In the genomic region with DNA sequence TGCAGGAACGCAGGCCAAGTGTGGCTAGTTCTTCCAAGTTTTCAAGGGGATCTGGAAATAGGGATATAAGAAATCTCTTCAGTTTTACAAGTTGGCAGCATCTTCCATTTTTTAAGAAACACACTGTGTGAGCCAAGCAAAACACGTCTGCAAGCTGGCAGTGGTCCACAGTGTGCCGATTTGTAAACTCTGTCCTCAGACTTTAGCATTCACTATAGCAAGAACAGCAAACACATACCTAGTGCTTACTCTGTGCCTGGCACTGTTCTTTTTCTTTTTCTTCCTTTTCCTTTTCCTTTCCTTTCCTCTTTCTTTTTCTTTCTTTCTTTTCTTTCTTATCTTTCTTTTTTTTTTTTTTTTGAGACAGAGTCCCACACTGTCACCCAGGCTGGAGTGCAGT, we compare ENCODE assay signal across 9 cellular contexts. TPM values are rescaled to one million over a fixed set of nuclear protein-coding genes. Genes with fewer than 3 reads are reported as not detected.
A peak's percentile ranks its signal among the peaks of the same experiment; 100 is the strongest.
DNase-seq lines count a peak whose midpoint lies in the region; ATAC-seq and TF ChIP-seq lines count a peak whose summit lies in the region.
"Had no signal": no experiment of that assay in that cellular context is flagged by ENCODE, and none has a peak within 500 bp of the region (broad histone marks: within the 10 kb centered on the region; RNA-seq: fewer than 3 reads in every experiment).

No MANE protein-coding gene starts in this region.

- H3K4me1 ChIP-seq in ascending aorta (peaks cover 11 to 35% of the 10 kb centered on the region in 2 donors), prostate gland (replicated peaks) (peaks cover 16% of the 10 kb centered on the region), trophoblast cell (ENCODE audit: control insufficient read depth in 1 of 2, insufficient read depth in 2 of 2, low read length in 2 of 2) (peaks cover 22 to 27% of the 10 kb centered on the region in 2 experiments)

- peaks cover 2% of the 10 kb centered on the region for H3K79me2 ChIP-seq in trophoblast cell (ENCODE audit: control insufficient read depth, insufficient read depth, low read length, poor library complexity)

- H3K9me3 ChIP-seq in ascending aorta (no peaks in the 10 kb centered on the region), prostate gland (no peaks in the 10 kb centered on the region), trophoblast cell (ENCODE audit: insufficient read depth, low read depth, low read length) (no peaks in the 10 kb centered on the region)

- no peak overlapping the region for H3K14ac ChIP-seq in trophoblast cell (ENCODE audit: low read length)

- H3K18ac ChIP-seq in trophoblast cell (ENCODE audit: low read length): no peak overlapping the region

- H3K27ac ChIP-seq in C4-2B (peak overlapping the region; percentile 61), ascending aorta (peak overlapping the region; percentile 90 to 93), prostate gland (peak overlapping the region; percentile 95), trophoblast cell (ENCODE audit: low read depth, low read length) (no peak overlapping the region)

- no peak overlapping the region for H2BK5ac ChIP-seq in trophoblast cell (ENCODE audit: low read depth, low read length, poor library complexity)

- H3K36me3 ChIP-seq in ascending aorta: peaks cover 0 to 2% of the 10 kb centered on the region in 2 donors
- H3K36me3 ChIP-seq in prostate gland: no peaks in the 10 kb centered on the region
- H3K36me3 ChIP-seq in trophoblast cell (ENCODE audit: control insufficient read depth in 1 of 2, insufficient read depth in 2 of 2, low read length in 2 of 2): peaks cover 10% of the 10 kb centered on the region in 2 experiments

- H3K4me2 ChIP-seq in trophoblast cell (ENCODE audit: low read length): no peak overlapping the region
- H3K4me2 ChIP-seq: smooth muscle cell had no signal

- no peak overlapping the region for H2AFZ ChIP-seq in trophoblast cell (ENCODE audit: insufficient read depth, low read length, poor library complexity)

- H4K91ac ChIP-seq in trophoblast cell (ENCODE audit: low read depth, low read length): no peak overlapping the region

- TF ChIP-seq CTCF in C4-2B (conservative IDR thresholded peaks at IDR 0.05) (no peak), ascending aorta (IDR thresholded peaks at IDR 0.05) (no peak), fibroblast of villous mesenchyme (IDR thresholded peaks at IDR 0.05; ENCODE audit: insufficient read depth, low read depth, low read length) (no peak), prostate gland (IDR thresholded peaks at IDR 0.05) (no peak)

- no peak overlapping the region for H3K23ac ChIP-seq in trophoblast cell (ENCODE audit: low read length)

- intact Hi-C loops in ascending aorta (cut with DNase I) (no loop called here), prostate gland (cut with DNase I) (loop anchor here (10.0 kb wide), 1 partner anchor 763 kb away; a partner anchor contains a TSS)

- WGBS in prostate gland: 7% methylated on average over 3 of the region's 3 CpGs
- WGBS in trophoblast cell (ENCODE audit: extremely low coverage, insufficient coverage, insufficient read length): no CpG with 5 or more reads among the region's 3 CpGs

- no peak overlapping the region for H2AK5ac ChIP-seq in trophoblast cell (ENCODE audit: low read length)

- H3K4me3 ChIP-seq in ascending aorta (no peak overlapping the region), fibroblast of villous mesenchyme (ENCODE audit: low read depth, low read length) (no peak overlapping the region), prostate gland (no peak overlapping the region), trophoblast cell (ENCODE audit: low read depth, low read length) (no peak overlapping the region)
- H3K4me3 ChIP-seq: smooth muscle cell had no signal

- ATAC-seq in GM21825 (IDR thresholded peaks at IDR 0.05; ENCODE audit: unreplicated experiment) (no peak), GM18867 (IDR thresholded peaks at IDR 0.05; ENCODE audit: unreplicated experiment) (no peak)

- H4K8ac ChIP-seq in trophoblast cell (ENCODE audit: low read depth, low read length): no peak overlapping the region

- no peak for TF ChIP-seq POLR2A in prostate gland (IDR thresholded peaks at IDR 0.05)

- peaks cover 15% of the 10 kb centered on the region for H3K79me1 ChIP-seq in trophoblast cell (ENCODE audit: low read length)

- no peak overlapping the region for H3K4ac ChIP-seq in trophoblast cell (ENCODE audit: low read depth, low read length)

- DNase-seq in ascending aorta (ENCODE audit: low spot score in 2 of 2): peak in 1 of 2 donors; percentile 91
- peak; percentile 34 for DNase-seq in fibroblast of villous mesenchyme (ENCODE audit: low read depth)
- peak; percentile 92 for DNase-seq in prostate gland (ENCODE audit: low spot score)
- DNase-seq in Kasumi-1 (lab: John Stamatoyannopoulos, UW): no peak
- no peak for DNase-seq in trophoblast cell

- no peak overlapping the region for H2BK12ac ChIP-seq in trophoblast cell (ENCODE audit: low read length)

- no peak overlapping the region for H4K12ac ChIP-seq in trophoblast cell (ENCODE audit: low read depth, low read length)

- H2BK120ac ChIP-seq in trophoblast cell (ENCODE audit: insufficient read depth, low read length, poor library complexity): no peak overlapping the region

- no peaks in the 10 kb centered on the region for H3K27me3 ChIP-seq in ascending aorta
- H3K27me3 ChIP-seq in prostate gland (replicated peaks; ENCODE audit: insufficient read depth): no peaks in the 10 kb centered on the region
- H3K27me3 ChIP-seq in trophoblast cell (ENCODE audit: insufficient read depth, low read length): no peaks in the 10 kb centered on the region

- H3K9ac ChIP-seq in trophoblast cell (ENCODE audit: low read length): no peak overlapping the region

RNA-seq across cellular contexts. Expression of a gene that starts 2.9 kb away (rescaled TPM):
- 39.0 TPM for total RNA-seq in ascending aorta
- 43.6 and 45.7 TPM in 2 replicates for total RNA-seq in fibroblast of villous mesenchyme
- 100 to 1,000 TPM in 1 of 2 donors, 10 to 100 TPM in 1; 74.6 to 114 TPM for total RNA-seq in prostate gland
- polyA plus RNA-seq in trophoblast cell (2013): 14.3 and 15.9 TPM in 2 replicates

RNA-seq across cellular contexts. Expression of a gene that starts 5.8 kb away (rescaled TPM):
- total RNA-seq in ascending aorta (8.3 TPM), fibroblast of villous mesenchyme (3.5 and 8.1 TPM in 2 replicates), prostate gland (10 to 100 TPM in 1 of 2 donors, 1 to 10 TPM in 1; 10.0 to 29.1 TPM)
- 14.9 and 15.0 TPM in 2 replicates for polyA plus RNA-seq in trophoblast cell (2013)

RNA-seq across cellular contexts. Expression of a gene that starts 28.4 kb away (rescaled TPM):
- total RNA-seq in ascending aorta (66.9 TPM), fibroblast of villous mesenchyme (26.8 and 29.3 TPM in 2 replicates), prostate gland (100 to 1,000 TPM in 1 of 2 donors, 10 to 100 TPM in 1; 23.5 to 125 TPM)
- polyA plus RNA-seq in trophoblast cell (2013): 36.4 and 36.8 TPM in 2 replicates

RNA-seq across cellular contexts. Expression of a gene that starts 33.2 kb away (rescaled TPM):
- total RNA-seq in ascending aorta (35.2 TPM), fibroblast of villous mesenchyme (24.8 and 26.8 TPM in 2 replicates), prostate gland (10 to 100 TPM; 10.3 to 10.7 TPM)
- polyA plus RNA-seq in trophoblast cell (2013): 1.3 and 1.6 TPM in 2 replicates

RNA-seq across cellular contexts. Expression of a gene that starts 55.4 kb away (rescaled TPM):
- total RNA-seq in ascending aorta (0.21 TPM), fibroblast of villous mesenchyme (3.2 and 3.5 TPM in 2 replicates), prostate gland (10 to 100 TPM in 1 of 2 donors, 1 to 10 TPM in 1; 9.8 to 13.9 TPM)
- 6.0 and 6.4 TPM in 2 replicates for polyA plus RNA-seq in trophoblast cell (2013)

Comparison
In these comparisons a context has a peak if more than half of its experiments do, and no peak if none do; other contexts are left out.
1. DNase-seq: peak in fibroblast of villous mesenchyme (single experiment) and prostate gland (single experiment); none in Kasumi-1 (0 of 2) and trophoblast cell (0 of 2).